8 cellular contexts compared by ENCODE assay signal in genomic region chr1:161766102-161766981, GRCh38. TPM values are rescaled to one million over a fixed set of nuclear protein-coding genes. Genes with fewer than 3 reads are reported as not detected.
A peak's percentile ranks its signal among the peaks of the same experiment; 100 is the strongest.
DNase-seq lines count a peak whose midpoint lies in the region; ATAC-seq and TF ChIP-seq lines count a peak whose summit lies in the region.

A gene with protein sequence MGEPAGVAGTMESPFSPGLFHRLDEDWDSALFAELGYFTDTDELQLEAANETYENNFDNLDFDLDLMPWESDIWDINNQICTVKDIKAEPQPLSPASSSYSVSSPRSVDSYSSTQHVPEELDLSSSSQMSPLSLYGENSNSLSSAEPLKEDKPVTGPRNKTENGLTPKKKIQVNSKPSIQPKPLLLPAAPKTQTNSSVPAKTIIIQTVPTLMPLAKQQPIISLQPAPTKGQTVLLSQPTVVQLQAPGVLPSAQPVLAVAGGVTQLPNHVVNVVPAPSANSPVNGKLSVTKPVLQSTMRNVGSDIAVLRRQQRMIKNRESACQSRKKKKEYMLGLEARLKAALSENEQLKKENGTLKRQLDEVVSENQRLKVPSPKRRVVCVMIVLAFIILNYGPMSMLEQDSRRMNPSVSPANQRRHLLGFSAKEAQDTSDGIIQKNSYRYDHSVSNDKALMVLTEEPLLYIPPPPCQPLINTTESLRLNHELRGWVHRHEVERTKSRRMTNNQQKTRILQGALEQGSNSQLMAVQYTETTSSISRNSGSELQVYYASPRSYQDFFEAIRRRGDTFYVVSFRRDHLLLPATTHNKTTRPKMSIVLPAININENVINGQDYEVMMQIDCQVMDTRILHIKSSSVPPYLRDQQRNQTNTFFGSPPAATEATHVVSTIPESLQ (plus strand): TSS chr1:161766320. CDS start chr1:161766361, 41 bp downstream.

- peak; percentile 26 for TF ChIP-seq POLR2A in testis (IDR thresholded peaks at IDR 0.05)

- intact Hi-C loops in testis (cut with DNase I; ENCODE audit: low total_unique reads): no loop called here

- WGBS in testis, 2 donors: 0 to 1% methylated on average over 32 to 35 of the region's 35 CpGs

- H3K27ac Mint-ChIP-seq in activated naive CD4-positive, alpha-beta T cell treated with anti-CD3 and anti-CD28 coated beads, Interleukin-2, amount 50 U/mL, for 24 hours: peak within 1 kb of the TSS; percentile 98

- no peak for TF ChIP-seq CTCF in osteoblast (IDR thresholded peaks at IDR 0.05; ENCODE audit: extremely low read depth, low read depth, low read length)
- peak in 2 of 3 experiments; percentile 37 to 54 for TF ChIP-seq CTCF in testis (IDR thresholded peaks at IDR 0.05)

- H3K27me3 Mint-ChIP-seq in activated naive CD4-positive, alpha-beta T cell treated with anti-CD3 and anti-CD28 coated beads, Interleukin-2, amount 50 U/mL, for 24 hours: no peaks in the 10 kb centered on the region

- no peaks in the 10 kb centered on the region for H3K27me3 ChIP-seq in osteoblast (ENCODE audit: insufficient read depth, low read length)
- H3K27me3 ChIP-seq in testis: no peaks in the 10 kb centered on the region

- H3K4me3 ChIP-seq in osteoblast (ENCODE audit: insufficient read depth, low read length) (peak within 1 kb of the TSS; percentile 85), testis (peak within 1 kb of the TSS; percentile 86 to 89)

- H3K36me3 Mint-ChIP-seq in activated naive CD4-positive, alpha-beta T cell treated with anti-CD3 and anti-CD28 coated beads, Interleukin-2, amount 50 U/mL, for 24 hours: peaks cover 2% of the 10 kb centered on the region

- peak within 1 kb of the TSS; percentile 95 for H3K4me2 ChIP-seq in osteoblast (ENCODE audit: insufficient read depth, low read length)

- H3K9me3 Mint-ChIP-seq in activated naive CD4-positive, alpha-beta T cell treated with anti-CD3 and anti-CD28 coated beads, Interleukin-2, amount 50 U/mL, for 24 hours: no peaks in the 10 kb centered on the region

- CTCF ChIA-PET in HEK293T (lab: Yijun Ruan, JAX): interaction anchor here (1.2 kb wide), 1 partner anchor 271 kb away, joined by 3 read pairs; no protein-coding TSS in a partner anchor

- H3K4me1 Mint-ChIP-seq in activated naive CD4-positive, alpha-beta T cell treated with anti-CD3 and anti-CD28 coated beads, Interleukin-2, amount 50 U/mL, for 24 hours: peaks cover 53% of the 10 kb centered on the region

- POLR2A ChIA-PET in HEK293T (lab: Yijun Ruan, JAX): interaction anchor here (1.1 to 1.3 kb wide), 2 partner anchors 17 to 40 kb away, joined by 5 read pairs; partner anchors contain the start of gene DUSP12

- H3K36me3 ChIP-seq in osteoblast (ENCODE audit: insufficient read depth, low read length) (no peaks in the 10 kb centered on the region), testis (ENCODE audit: low read depth, missing control alignments) (no peaks in the 10 kb centered on the region)

- H3K4me3 Mint-ChIP-seq in activated naive CD4-positive, alpha-beta T cell treated with anti-CD3 and anti-CD28 coated beads, Interleukin-2, amount 50 U/mL, for 24 hours: peak within 1 kb of the TSS; percentile 98

- peaks cover 4% of the 10 kb centered on the region for H4K20me1 ChIP-seq in osteoblast (ENCODE audit: insufficient read depth, low read length)

- peak within 1 kb of the TSS; percentile 95 for H2AFZ ChIP-seq in osteoblast (ENCODE audit: low read length)

- H3K9me3 ChIP-seq in osteoblast (ENCODE audit: low read depth, low read length) (no peaks in the 10 kb centered on the region), testis (no peaks in the 10 kb centered on the region)

- peak; percentile 77 for DNase-seq in GDM1 (lab: John Stamatoyannopoulos, UW)
- DNase-seq in HEK293T (ENCODE audit: extremely low spot score): peak; percentile 77
- peak; percentile 75 for DNase-seq in NCI-H1048 (lab: John Stamatoyannopoulos, UW)
- DNase-seq in glomerular visceral epithelial cell (ENCODE audit: extremely low spot score): peak; percentile 85
- peak; percentile 85 for DNase-seq in osteoblast (ENCODE audit: insufficient read length, low spot score, missing footprints)
- DNase-seq in testis: peak; percentile 94

- H3K79me2 ChIP-seq in osteoblast (ENCODE audit: insufficient read depth, low read length): peaks cover 50% of the 10 kb centered on the region

- peak within 1 kb of the TSS; percentile 98 for H3K27ac ChIP-seq in osteoblast (ENCODE audit: low read depth, low read length)
- H3K27ac ChIP-seq in testis: peak within 1 kb of the TSS; percentile 91 to 92

- ATAC-seq in SK-N-SH treated with all-trans-retinoic acid at 6 μM for 48 hours: peak; percentile 80

- H3K4me1 ChIP-seq in osteoblast (ENCODE audit: insufficient read depth, low read length) (peaks cover 8% of the 10 kb centered on the region), testis (peaks cover 11% of the 10 kb centered on the region)

TF ChIP-seq in HEK293T, 16 proteins besides CTCF, POLR2A, EP300 and RAD21:
- TF ChIP-seq CTBP1 (IDR thresholded peaks at IDR 0.05; ENCODE audit: borderline replicate concordance): peak; percentile 40; the same call in 1 of the 2 replicates
- no peak for TF ChIP-seq BHLHE40 (IDR thresholded peaks at IDR 0.05; ENCODE audit: borderline replicate concordance)
- TF ChIP-seq FOXK2 (IDR thresholded peaks at IDR 0.05): no peak
- peak; percentile 94 for TF ChIP-seq TARDBP (IDR thresholded peaks at IDR 0.05)
- TF ChIP-seq ELF4 (IDR thresholded peaks at IDR 0.05): peak; percentile 60
- TF ChIP-seq, protein P1, sequence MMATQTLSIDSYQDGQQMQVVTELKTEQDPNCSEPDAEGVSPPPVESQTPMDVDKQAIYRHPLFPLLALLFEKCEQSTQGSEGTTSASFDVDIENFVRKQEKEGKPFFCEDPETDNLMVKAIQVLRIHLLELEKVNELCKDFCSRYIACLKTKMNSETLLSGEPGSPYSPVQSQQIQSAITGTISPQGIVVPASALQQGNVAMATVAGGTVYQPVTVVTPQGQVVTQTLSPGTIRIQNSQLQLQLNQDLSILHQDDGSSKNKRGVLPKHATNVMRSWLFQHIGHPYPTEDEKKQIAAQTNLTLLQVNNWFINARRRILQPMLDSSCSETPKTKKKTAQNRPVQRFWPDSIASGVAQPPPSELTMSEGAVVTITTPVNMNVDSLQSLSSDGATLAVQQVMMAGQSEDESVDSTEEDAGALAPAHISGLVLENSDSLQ (IDR thresholded peaks at IDR 0.05): peak; percentile 41
- TF ChIP-seq L3MBTL2 (conservative IDR thresholded peaks at IDR 0.05): peak; percentile 74

TF ChIP-seq in SK-N-SH treated with all-trans-retinoic acid at 6 μM for 48 hours, 23 proteins besides CTCF, POLR2A, EP300 and RAD21:
- TF ChIP-seq ZNF70 (CRISPR knock-in tag; IDR thresholded peaks at IDR 0.05) (no peak), POU6F1 (CRISPR knock-in tag; IDR thresholded peaks at IDR 0.05; ENCODE audit: borderline replicate concordance, low read depth) (peak; percentile 88; the same call in 1 of the 2 replicates), CREB5 (CRISPR knock-in tag; IDR thresholded peaks at IDR 0.05; ENCODE audit: low read depth) (no peak), ZC3H10 (CRISPR knock-in tag; IDR thresholded peaks at IDR 0.05) (no peak), ZNF8 (CRISPR knock-in tag; IDR thresholded peaks at IDR 0.05) (no peak), SNAI2 (CRISPR knock-in tag; IDR thresholded peaks at IDR 0.05) (no peak), TOX (CRISPR knock-in tag; IDR thresholded peaks at IDR 0.05; ENCODE audit: borderline replicate concordance) (0 out of 2 replicates have a peak, but pooled peaks have one; percentile 28)

RNA-seq across cellular contexts. Expression of the gene that starts here (rescaled TPM):
- total RNA-seq in osteoblast (28.6 and 30.1 TPM in 2 replicates), testis (10 to 100 TPM; 38.0 to 38.2 TPM)
- polyA plus RNA-seq in testis (ENCODE audit: insufficient read depth, low read depth, low replicate concordance): 22.6 TPM

Comparison
In these comparisons a context has a peak if more than half of its experiments do, and no peak if none do; other contexts are left out.
1. Peak in every context shown above with its lines: DNase-seq, ATAC-seq, H3K4me3 ChIP-seq and H3K27ac ChIP-seq.